In the genomic region with DNA sequence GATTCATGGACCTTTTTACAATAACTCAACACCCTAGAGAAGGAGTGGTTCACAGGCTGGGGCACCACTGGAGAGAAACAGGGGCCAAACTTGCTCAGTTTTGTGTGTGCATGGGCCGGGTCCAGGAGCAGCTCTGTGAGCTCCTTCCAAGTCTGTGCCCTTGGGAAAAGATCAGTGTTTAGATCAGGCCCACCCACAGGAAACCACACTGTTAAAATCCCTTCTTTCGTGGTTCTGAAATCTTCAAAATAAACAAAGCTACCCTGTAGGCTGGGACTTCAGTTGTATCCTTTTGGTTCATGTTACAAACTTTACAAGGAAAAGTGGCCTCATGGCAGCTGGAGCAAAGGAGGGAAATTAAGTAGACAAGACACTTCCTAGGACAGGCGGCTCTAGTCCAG, we compare ENCODE assay signal across 18 cellular contexts.
DNase-seq lines count a peak whose midpoint lies in the region; ATAC-seq and TF ChIP-seq lines count a peak whose summit lies in the region.
"Had no signal": no experiment of that assay in that cellular context is flagged by ENCODE, and none has a peak within 500 bp of the region (broad histone marks: within the 10 kb centered on the region; RNA-seq: fewer than 3 reads in every experiment).

No MANE protein-coding gene starts in this region.

- H4K20me1 ChIP-seq in GM23338 (replicated peaks; ENCODE audit: insufficient read depth): no peaks in the 10 kb centered on the region

- no peak overlapping the region for H3K27ac ChIP-seq in GM23338 (ENCODE audit: low read depth)
- H3K27ac ChIP-seq in SK-N-MC: peak overlapping the region; percentile 91
- H3K27ac ChIP-seq in upper lobe of left lung: no peak overlapping the region
- H3K27ac ChIP-seq: Peyer's patch had no signal

- H3K79me2 ChIP-seq in GM23338 (replicated peaks; ENCODE audit: insufficient read depth): no peaks in the 10 kb centered on the region

- peaks cover 14% of the 10 kb centered on the region for H3K4me1 Mint-ChIP-seq in GM23338
- H3K4me1 Mint-ChIP-seq: T-cell had no signal

- H3K9me3 ChIP-seq in SK-N-MC (ENCODE audit: low read depth, low read length): no peaks in the 10 kb centered on the region
- H3K9me3 ChIP-seq in upper lobe of left lung: no peaks in the 10 kb centered on the region
- H3K9me3 ChIP-seq: Peyer's patch had no signal

- H2AFZ ChIP-seq in GM23338: peak overlapping the region; percentile 87

- peaks cover 7% of the 10 kb centered on the region for H3K27me3 Mint-ChIP-seq in GM23338 (ENCODE audit: insufficient read depth, low read depth, poor library complexity)
- H3K27me3 Mint-ChIP-seq: brain had no signal

- TF ChIP-seq CTCF in GM23338 (conservative IDR thresholded peaks at IDR 0.05; ENCODE audit: low read depth in 2 of 2) (no peak), fibroblast of pulmonary artery (IDR thresholded peaks at IDR 0.05; ENCODE audit: low read length, missing control alignments) (no peak), upper lobe of left lung (IDR thresholded peaks at IDR 0.05) (no peak)

- peaks cover 3% of the 10 kb centered on the region; the same call in 2 of the 3 replicates for H3K9me3 Mint-ChIP-seq in GM23338
- H3K9me3 Mint-ChIP-seq: T-cell had no signal

- no peak overlapping the region for H3K4me2 ChIP-seq in GM23338

- no peaks in the 10 kb centered on the region for H3K27me3 ChIP-seq in GM23338 (ENCODE audit: insufficient read depth)
- H3K27me3 ChIP-seq in upper lobe of left lung: no peaks in the 10 kb centered on the region
- H3K27me3 ChIP-seq: Peyer's patch had no signal

- no peaks in the 10 kb centered on the region for H3F3A ChIP-seq in GM23338 (replicated peaks; ENCODE audit: low read depth)

- TF ChIP-seq EP300 in upper lobe of left lung (IDR thresholded peaks at IDR 0.05): no peak

- H3K4me3 ChIP-seq in GM23338: no peak overlapping the region
- peak overlapping the region; percentile 58 for H3K4me3 ChIP-seq in SK-N-MC
- H3K4me3 ChIP-seq in fibroblast of pulmonary artery (replicated peaks; ENCODE audit: low read depth, low read length): no peak overlapping the region
- no peak overlapping the region for H3K4me3 ChIP-seq in skeletal muscle cell (ENCODE audit: low read depth, low read length)
- H3K4me3 ChIP-seq in upper lobe of left lung: no peak overlapping the region
- H3K4me3 ChIP-seq: Peyer's patch had no signal

- H3K9ac ChIP-seq in SK-N-MC (ENCODE audit: insufficient read length): peak overlapping the region; percentile 40

- H3K4me3 Mint-ChIP-seq in GM23338: no peak overlapping the region
- H3K4me3 Mint-ChIP-seq: brain; CD4-positive, alpha-beta memory T cell; T-cell; WTC11 had no signal

- H3K36me3 ChIP-seq in GM23338 (ENCODE audit: insufficient read depth): no peaks in the 10 kb centered on the region
- no peaks in the 10 kb centered on the region for H3K36me3 ChIP-seq in SK-N-MC (ENCODE audit: insufficient read depth, low read length)
- no peaks in the 10 kb centered on the region for H3K36me3 ChIP-seq in upper lobe of left lung
- H3K36me3 ChIP-seq: Peyer's patch had no signal

- WGBS in upper lobe of left lung, 2 donors: 45 to 46% methylated on average over 3 of the region's 3 CpGs

- DNase-seq in GM23338 (ENCODE audit: low spot score) (no peak), SK-N-MC (ENCODE audit: low read depth, low spot score) (peak; percentile 88), fibroblast of pulmonary artery (ENCODE audit: low read depth) (peak; percentile 70), skeletal muscle cell (ENCODE audit: low read depth) (peak; percentile 79), upper lobe of left lung (no peak)
- DNase-seq: activated CD8-positive, alpha-beta memory T cell treated with anti-CD3 and anti-CD28 coated beads for 24 hours; activated naive CD4-positive, alpha-beta T cell; CD4-positive, alpha-beta memory T cell; effector memory CD4-positive, alpha-beta T cell; NCI-H748 treated with DMSO at 0.1 percent for 48 hours; Peyer's patch; small intestine; stimulated activated naive CD4-positive, alpha-beta T cell treated with Interleukin-2 at 50 U/mL for 16 hours; T-cell had no signal

- no peak for ATAC-seq in GM23338
- ATAC-seq in upper lobe of left lung (ENCODE audit: low FRiP score in 2 of 2): no peak
- ATAC-seq in GM21786 (IDR thresholded peaks at IDR 0.05; ENCODE audit: unreplicated experiment): no peak
- no peak for ATAC-seq in HG02798 (IDR thresholded peaks at IDR 0.05; ENCODE audit: poor library complexity, unreplicated experiment)
- ATAC-seq: T-cell had no signal

- no peak overlapping the region for H3K27ac Mint-ChIP-seq in GM23338
- H3K27ac Mint-ChIP-seq: CD4-positive, alpha-beta memory T cell; T-cell; WTC11 had no signal

- no peaks in the 10 kb centered on the region for H3K4me1 ChIP-seq in GM23338 (ENCODE audit: insufficient read depth)
- H3K4me1 ChIP-seq in upper lobe of left lung: peaks cover 0 to 4% (median 0%) of the 10 kb centered on the region in 4 donors
- H3K4me1 ChIP-seq: Peyer's patch had no signal

- TF ChIP-seq POLR2A in upper lobe of left lung (IDR thresholded peaks at IDR 0.05): no peak

- H3K9me2 ChIP-seq in GM23338 (ENCODE audit: insufficient read depth): peaks cover 12% of the 10 kb centered on the region

- H3K36me3 Mint-ChIP-seq in GM23338 (ENCODE audit: low read depth): no peaks in the 10 kb centered on the region
- H3K36me3 Mint-ChIP-seq: brain; CD4-positive, alpha-beta memory T cell; T-cell; WTC11 had no signal

TF ChIP-seq in GM23338, 12 proteins besides CTCF, POLR2A, EP300 and RAD21:
- TF ChIP-seq STAT1 (IDR thresholded peaks at IDR 0.05; ENCODE audit: unreplicated experiment) (no peak), JUNB (IDR thresholded peaks at IDR 0.05; ENCODE audit: unreplicated experiment) (no peak), CREB1 (CRISPR knock-in tag; IDR thresholded peaks at IDR 0.05; ENCODE audit: low read depth) (no peak), EZH2 (IDR thresholded peaks at IDR 0.05; ENCODE audit: low read depth, unreplicated experiment) (no peak)
- TF ChIP-seq, protein P1, sequence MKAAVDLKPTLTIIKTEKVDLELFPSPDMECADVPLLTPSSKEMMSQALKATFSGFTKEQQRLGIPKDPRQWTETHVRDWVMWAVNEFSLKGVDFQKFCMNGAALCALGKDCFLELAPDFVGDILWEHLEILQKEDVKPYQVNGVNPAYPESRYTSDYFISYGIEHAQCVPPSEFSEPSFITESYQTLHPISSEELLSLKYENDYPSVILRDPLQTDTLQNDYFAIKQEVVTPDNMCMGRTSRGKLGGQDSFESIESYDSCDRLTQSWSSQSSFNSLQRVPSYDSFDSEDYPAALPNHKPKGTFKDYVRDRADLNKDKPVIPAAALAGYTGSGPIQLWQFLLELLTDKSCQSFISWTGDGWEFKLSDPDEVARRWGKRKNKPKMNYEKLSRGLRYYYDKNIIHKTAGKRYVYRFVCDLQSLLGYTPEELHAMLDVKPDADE (IDR thresholded peaks at IDR 0.05): no peak

Comparison
In these comparisons a context has a peak if more than half of its experiments do, and no peak if none do; other contexts are left out.
1. DNase-seq: peak in SK-N-MC (single experiment), fibroblast of pulmonary artery (single experiment) and skeletal muscle cell (single experiment); none in GM23338 (single experiment) and upper lobe of left lung (0 of 2).